In genomic region chr4:108385076-108385475, GRCh38 we compare ENCODE assay signal across 22 cellular contexts.
DNase-seq lines count a peak whose midpoint lies in the region; ATAC-seq, FAIRE-seq and TF ChIP-seq lines count a peak whose summit lies in the region.
"Had no signal": no experiment of that assay in that cellular context is flagged by ENCODE, and none has a peak within 500 bp of the region (broad histone marks: within the 10 kb centered on the region; RNA-seq: fewer than 3 reads in every experiment).

No MANE protein-coding gene starts in this region.

- H3K36me3 ChIP-seq in OCI-LY7 (ENCODE audit: insufficient read depth, low read length) = no peaks in the 10 kb centered on the region
- no peaks in the 10 kb centered on the region for H3K36me3 ChIP-seq in small intestine (ENCODE audit: control insufficient read depth in 2 of 2, insufficient read depth in 2 of 2, low read length in 2 of 2)

- peaks cover 11% of the 10 kb centered on the region for H3K4me1 Mint-ChIP-seq in activated naive CD4-positive, alpha-beta T cell treated with anti-CD3 and anti-CD28 coated beads, Interleukin-2, amount 50 U/mL, for 24 hours
- no peaks in the 10 kb centered on the region for H3K4me1 Mint-ChIP-seq in activated naive CD4-positive, alpha-beta T cell treated with anti-CD3 and anti-CD28 coated beads, Interleukin-2, amount 10 ng/mL, durations not matched to agents 7 days and 5 days
- H3K4me1 Mint-ChIP-seq: CD8-positive, alpha-beta memory T cell had no signal

- peaks cover 0 to 2% of the 10 kb centered on the region in 2 donors for H3K27me3 ChIP-seq in small intestine (ENCODE audit: control insufficient read depth in 2 of 2, insufficient read depth in 2 of 2, low read length in 2 of 2)

- H2AFZ ChIP-seq in OCI-LY7 (ENCODE audit: low read length) = no peak overlapping the region
- H2AFZ ChIP-seq: PC-9 had no signal

- H3K36me3 Mint-ChIP-seq in activated naive CD4-positive, alpha-beta T cell treated with anti-CD3 and anti-CD28 coated beads, Interleukin-2, amount 50 U/mL, for 24 hours = peaks cover 2% of the 10 kb centered on the region
- H3K36me3 Mint-ChIP-seq in activated naive CD4-positive, alpha-beta T cell treated with anti-CD3 and anti-CD28 coated beads, Interleukin-2, amount 10 ng/mL, durations not matched to agents 7 days and 5 days = peaks cover 3% of the 10 kb centered on the region
- H3K36me3 Mint-ChIP-seq: CD8-positive, alpha-beta memory T cell had no signal

- no peak for TF ChIP-seq CTCF in OCI-LY7 (conservative IDR thresholded peaks at IDR 0.05; ENCODE audit: low read length)

- no peaks in the 10 kb centered on the region for H3K27me3 Mint-ChIP-seq in activated naive CD4-positive, alpha-beta T cell treated with anti-CD3 and anti-CD28 coated beads, Interleukin-2, amount 50 U/mL, for 24 hours
- H3K27me3 Mint-ChIP-seq in activated naive CD4-positive, alpha-beta T cell treated with anti-CD3 and anti-CD28 coated beads, Interleukin-2, amount 10 ng/mL, durations not matched to agents 7 days and 5 days = peaks cover 11% of the 10 kb centered on the region

- H3K9me3 Mint-ChIP-seq in activated naive CD4-positive, alpha-beta T cell treated with anti-CD3 and anti-CD28 coated beads, Interleukin-2, amount 50 U/mL, for 24 hours = no peaks in the 10 kb centered on the region
- H3K9me3 Mint-ChIP-seq in activated naive CD4-positive, alpha-beta T cell treated with anti-CD3 and anti-CD28 coated beads, Interleukin-2, amount 10 ng/mL, durations not matched to agents 7 days and 5 days = peaks cover 4% of the 10 kb centered on the region

- ATAC-seq in Right ventricle myocardium inferior = no peak
- ATAC-seq: GM12878, SK-N-SH treated with all-trans-retinoic acid at 6 μM for 48 hours had no signal

- WGBS in small intestine, 3 donors = 87 to 100% (median 87%) methylated on average over 2 of the region's 2 CpGs

- no peaks in the 10 kb centered on the region for H3K9me2 ChIP-seq in OCI-LY7 (ENCODE audit: insufficient read depth, low read length)

- H3K27ac Mint-ChIP-seq in activated naive CD4-positive, alpha-beta T cell treated with anti-CD3 and anti-CD28 coated beads, Interleukin-2, amount 50 U/mL, for 24 hours = peak overlapping the region; percentile 14
- H3K27ac Mint-ChIP-seq in activated naive CD4-positive, alpha-beta T cell treated with anti-CD3 and anti-CD28 coated beads, Interleukin-2, amount 10 ng/mL, durations not matched to agents 7 days and 5 days = no peak overlapping the region
- H3K27ac Mint-ChIP-seq: CD8-positive, alpha-beta memory T cell had no signal

- no peaks in the 10 kb centered on the region for H3K79me2 ChIP-seq in OCI-LY7 (ENCODE audit: insufficient read depth, low read depth, low read length)

- no peaks in the 10 kb centered on the region for H4K20me1 ChIP-seq in OCI-LY7 (ENCODE audit: insufficient read depth, low read length)

- H3K4me1 ChIP-seq in OCI-LY7 (ENCODE audit: insufficient read depth, low read length, poor library complexity, severe bottlenecking) (peaks cover 13% of the 10 kb centered on the region), small intestine (ENCODE audit: control insufficient read depth in 2 of 2, insufficient read depth in 1 of 2, low read depth in 1 of 2, low read length in 1 of 2) (no peaks in the 10 kb centered on the region)

- POLR2A ChIA-PET in OCI-LY7 (lab: Charles Lee) = interaction anchor here (0.6 to 1.2 kb wide), 4 partner anchors 8 to 1264 kb away, joined by 3 to 6 read pairs (median 4); no protein-coding TSS in a partner anchor

- no peak for DNase-seq in activated naive CD4-positive, alpha-beta T cell treated with anti-CD3 and anti-CD28 coated beads, Interleukin-2, amount 10 ng/mL, durations not matched to agents 7 days and 5 days
- DNase-seq in OCI-LY7 (ENCODE audit: low spot score) (no peak), kidney tubule cell (ENCODE audit: low spot score) (peak; percentile 59), HT-29 (ENCODE audit: low spot score) (no peak), NCI-H524 (lab: John Stamatoyannopoulos, UW) (no peak), small intestine (no peak), Right ventricle myocardium inferior (ENCODE audit: missing footprints) (no peak)
- DNase-seq: 8988T; CD8-positive, alpha-beta memory T cell; DMS79; GOT3; NCI-H1417 treated with DMSO at 0.1 percent for 48 hours; NCI-H2029; NCI-H510A; NCI-H82; PC-9; Right ventricle myocardium superior had no signal

- FAIRE-seq in small intestine (lab: Jason Lieb, UNC) = no peak
- FAIRE-seq: D721Med, G401.6, GM12878 had no signal

- H3K27ac ChIP-seq in OCI-LY7 (ENCODE audit: low read depth, low read length, poor library complexity, severe bottlenecking) (no peak overlapping the region), small intestine (ENCODE audit: low read depth in 1 of 2, low read length in 1 of 2) (no peak overlapping the region)
- H3K27ac ChIP-seq: PC-9 had no signal

- peak overlapping the region; percentile 40; the same call in 1 of the 2 replicates for H3K4me2 ChIP-seq in OCI-LY7 (ENCODE audit: low read length)
- H3K4me2 ChIP-seq: PC-9 had no signal

- H3K4me3 Mint-ChIP-seq in activated naive CD4-positive, alpha-beta T cell treated with anti-CD3 and anti-CD28 coated beads, Interleukin-2, amount 50 U/mL, for 24 hours = no peak overlapping the region
- H3K4me3 Mint-ChIP-seq in activated naive CD4-positive, alpha-beta T cell treated with anti-CD3 and anti-CD28 coated beads, Interleukin-2, amount 10 ng/mL, durations not matched to agents 7 days and 5 days = no peak overlapping the region
- H3K4me3 Mint-ChIP-seq: CD8-positive, alpha-beta memory T cell had no signal

- CTCF ChIA-PET in activated naive CD4-positive, alpha-beta T cell treated with anti-CD3 and anti-CD28 coated beads, Interleukin-2, amount 10 ng/mL, durations not matched to agents 7 days and 5 days (lab: Charles Lee) = interaction anchor here (0.6 to 0.7 kb wide), 2 partner anchors 83 to 222 kb away, joined by 3 read pairs; no protein-coding TSS in a partner anchor
- CTCF ChIA-PET in OCI-LY7 (lab: Charles Lee; ENCODE audit: unreplicated experiment) = no interaction called here

- intact Hi-C loops in OCI-LY7 (cut with micrococcal nuclease; ENCODE audit: unreplicated experiment) = no loop called here
- intact Hi-C loops in Right ventricle myocardium inferior (cut with DNase I) = no loop called here

- H3K9me3 ChIP-seq in OCI-LY7 (ENCODE audit: low read length) (no peaks in the 10 kb centered on the region), small intestine (ENCODE audit: control insufficient read depth, low read depth) (no peaks in the 10 kb centered on the region)

- H3K4me3 ChIP-seq in OCI-LY7 (ENCODE audit: low read depth, low read length, poor library complexity, severe bottlenecking) (no peak overlapping the region), small intestine (ENCODE audit: low read depth in 1 of 2, low read length in 2 of 2) (no peak overlapping the region)
- H3K4me3 ChIP-seq: GM12878, PC-9 had no signal

- no TSS peak for BruUV-seq in OCI-LY7 (replicated peaks; lab: Mats Ljungman, UMichigan)
